In the genomic region with DNA sequence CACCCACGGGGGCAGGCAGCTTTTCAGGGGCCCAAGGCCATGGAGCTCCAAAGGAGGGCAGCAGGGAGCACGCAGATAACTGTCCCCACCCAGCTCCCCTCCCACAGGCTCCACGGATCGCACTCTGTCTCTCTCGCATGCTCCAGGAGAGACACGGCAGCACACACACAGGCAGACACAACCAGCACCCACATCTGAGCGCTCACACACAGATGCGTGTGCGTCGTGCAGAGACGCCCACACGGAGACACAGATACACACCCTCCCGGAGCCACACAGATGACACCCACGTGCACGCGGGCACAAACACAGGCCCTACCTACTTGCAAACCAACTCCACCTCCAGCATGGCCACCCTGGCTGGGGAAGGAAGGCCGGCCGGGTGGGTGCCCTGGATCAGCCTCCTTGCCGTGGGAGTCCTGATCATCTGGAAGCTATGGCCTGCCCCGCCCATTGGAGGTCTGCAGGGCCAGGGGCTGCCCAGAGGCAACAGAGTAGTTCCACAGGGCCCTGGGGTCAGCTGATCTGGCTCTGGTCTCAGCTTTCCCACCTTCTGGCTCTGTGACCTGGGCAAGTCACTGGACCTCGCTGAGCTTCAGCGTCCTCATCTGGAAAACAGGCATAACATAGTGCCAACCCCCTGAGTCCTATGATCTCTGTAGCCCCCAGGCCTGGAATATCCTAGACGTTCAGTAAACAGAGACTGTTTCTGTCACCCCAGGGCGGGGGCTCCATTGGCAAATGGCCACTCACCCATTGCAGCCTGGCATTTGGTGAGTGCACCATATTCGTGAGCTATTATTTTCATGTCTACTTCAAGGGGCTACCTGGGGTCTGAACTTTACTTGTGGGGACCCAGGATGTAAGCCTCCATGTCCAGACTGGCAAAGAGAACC, we compare ENCODE assay signal across 17 cellular contexts. TPM values are rescaled to one million over a fixed set of nuclear protein-coding genes. Genes with fewer than 3 reads are reported as not detected.
DNase-seq lines count a peak whose midpoint lies in the region; ATAC-seq and TF ChIP-seq lines count a peak whose summit lies in the region.
"Had no signal": no experiment of that assay in that cellular context is flagged by ENCODE, and none has a peak within 500 bp of the region (broad histone marks: within the 10 kb centered on the region; RNA-seq: fewer than 3 reads in every experiment).

No MANE protein-coding gene starts in this region.

- H3K4me1 ChIP-seq in GM23338 (ENCODE audit: insufficient read depth) (no peaks in the 10 kb centered on the region), colonic mucosa (no peaks in the 10 kb centered on the region), ascending aorta (no peaks in the 10 kb centered on the region)
- H3K4me1 ChIP-seq: BE2C had no signal

- CTCF ChIA-PET in WTC11 (lab: Charles Lee), result interaction anchor here (0.5 to 4.6 kb wide), 11 partner anchors 18 to 1864 kb away, joined by 3 to 32 read pairs (median 5); a partner anchor contains a TSS

- H3K27ac ChIP-seq in GM23338 (ENCODE audit: low read depth) (no peak overlapping the region), colonic mucosa (no peak overlapping the region), ascending aorta (no peak overlapping the region)

- no peak overlapping the region for H3K4me3 ChIP-seq in GM23338
- H3K4me3 ChIP-seq in colonic mucosa, result no peak overlapping the region
- no peak overlapping the region for H3K4me3 ChIP-seq in ascending aorta

- H3K36me3 ChIP-seq in GM23338 (ENCODE audit: insufficient read depth) (no peaks in the 10 kb centered on the region), colonic mucosa (no peaks in the 10 kb centered on the region), ascending aorta (no peaks in the 10 kb centered on the region)
- H3K36me3 ChIP-seq: BE2C had no signal

- no peaks in the 10 kb centered on the region for H3K79me2 ChIP-seq in GM23338 (replicated peaks; ENCODE audit: insufficient read depth)

- H4K20me1 ChIP-seq in GM23338 (replicated peaks; ENCODE audit: insufficient read depth), result no peaks in the 10 kb centered on the region

- POLR2A ChIA-PET in WTC11 (lab: Charles Lee), result interaction anchor here (1.4 kb wide), 1 partner anchor 10 kb away, joined by 3 read pairs; no protein-coding TSS in a partner anchor

- no peak overlapping the region for H3K4me3 Mint-ChIP-seq in GM23338
- H3K4me3 Mint-ChIP-seq in WTC11, result no peak overlapping the region
- H3K4me3 Mint-ChIP-seq in glutamatergic neuron (ENCODE audit: unreplicated experiment), result no peak overlapping the region
- H3K4me3 Mint-ChIP-seq: CD8-positive, alpha-beta T cell; HFFc6 had no signal

- DNase-seq in GM23338 (ENCODE audit: low spot score) (no peak), WTC11 (ENCODE audit: low spot score) (no peak), glutamatergic neuron (no peak), putamen (ENCODE audit: low spot score) (peak; percentile 57), colonic mucosa (no peak), ascending aorta (ENCODE audit: low spot score in 2 of 2) (no peak), NCI-H1048 (lab: John Stamatoyannopoulos, UW) (no peak)
- DNase-seq: BE2C; CD8-positive, alpha-beta T cell; DND-41; GF-D8; HFFc6; KG1; NCI-H1092 treated with DMSO at 0.1 percent for 48 hours; NCI-H1694 treated with DMSO at 0.1 percent for 48 hours; Right ventricle myocardium superior had no signal

- no peaks in the 10 kb centered on the region for H3K9me3 ChIP-seq in colonic mucosa
- no peaks in the 10 kb centered on the region for H3K9me3 ChIP-seq in ascending aorta
- H3K9me3 ChIP-seq: BE2C had no signal

- H3K4me1 Mint-ChIP-seq in GM23338 (peaks cover 32% of the 10 kb centered on the region), WTC11 (peaks cover 16% of the 10 kb centered on the region), glutamatergic neuron (ENCODE audit: low read depth, unreplicated experiment) (peaks cover 2% of the 10 kb centered on the region)

- intact Hi-C loops in colonic mucosa (cut with DNase I), result no loop called here
- intact Hi-C loops in ascending aorta (cut with DNase I), result no loop called here

- no peak overlapping the region for H2AFZ ChIP-seq in GM23338

- TF ChIP-seq CTCF in GM23338 (conservative IDR thresholded peaks at IDR 0.05; ENCODE audit: low read depth in 2 of 2), result peak; percentile 13 to 32; a peak in 1 of 4 replicates
- no peak for TF ChIP-seq CTCF in WTC11 (IDR thresholded peaks at IDR 0.05)
- no peak for TF ChIP-seq CTCF in glutamatergic neuron (IDR thresholded peaks at IDR 0.05; ENCODE audit: partially characterized antibody, unreplicated experiment)
- no peak for TF ChIP-seq CTCF in colonic mucosa (IDR thresholded peaks at IDR 0.05)
- TF ChIP-seq CTCF in ascending aorta (IDR thresholded peaks at IDR 0.05), result no peak

- H3K36me3 Mint-ChIP-seq in GM23338 (ENCODE audit: low read depth), result no peaks in the 10 kb centered on the region
- no peaks in the 10 kb centered on the region for H3K36me3 Mint-ChIP-seq in WTC11
- no peaks in the 10 kb centered on the region for H3K36me3 Mint-ChIP-seq in glutamatergic neuron (ENCODE audit: unreplicated experiment)
- H3K36me3 Mint-ChIP-seq: CD8-positive, alpha-beta T cell had no signal

- H3K9me3 Mint-ChIP-seq in GM23338 (no peaks in the 10 kb centered on the region), WTC11 (no peaks in the 10 kb centered on the region), glutamatergic neuron (ENCODE audit: unreplicated experiment) (no peaks in the 10 kb centered on the region)
- H3K9me3 Mint-ChIP-seq: CD8-positive, alpha-beta T cell; HFFc6 had no signal

- no peaks in the 10 kb centered on the region for H3K9me2 ChIP-seq in GM23338 (ENCODE audit: insufficient read depth)

- no peaks in the 10 kb centered on the region for H3F3A ChIP-seq in GM23338 (replicated peaks; ENCODE audit: low read depth)

- peaks cover 8% of the 10 kb centered on the region for H3K27me3 Mint-ChIP-seq in GM23338 (ENCODE audit: insufficient read depth, low read depth, poor library complexity)
- no peaks in the 10 kb centered on the region for H3K27me3 Mint-ChIP-seq in WTC11 (ENCODE audit: low read depth)
- H3K27me3 Mint-ChIP-seq in glutamatergic neuron (ENCODE audit: unreplicated experiment), result peaks cover 6% of the 10 kb centered on the region

- ATAC-seq in GM23338, result peak; percentile 39
- ATAC-seq in WTC11, result 0 out of 2 replicates have a peak, but pooled peaks have one; percentile 25
- ATAC-seq: CD8-positive, alpha-beta T cell; Panc1 had no signal

- H3K27ac Mint-ChIP-seq in GM23338, result no peak overlapping the region
- H3K27ac Mint-ChIP-seq in WTC11, result no peak overlapping the region
- H3K27ac Mint-ChIP-seq in glutamatergic neuron (ENCODE audit: unreplicated experiment), result peak overlapping the region; percentile 28
- H3K27ac Mint-ChIP-seq: CD8-positive, alpha-beta T cell; HFFc6 had no signal

- H3K9ac ChIP-seq in colonic mucosa (ENCODE audit: low read depth in 2 of 2, low read length in 2 of 2), result no peak overlapping the region

- H3K4me2 ChIP-seq in GM23338, result no peak overlapping the region

- H3K27me3 ChIP-seq in GM23338 (ENCODE audit: insufficient read depth) (no peaks in the 10 kb centered on the region), colonic mucosa (no peaks in the 10 kb centered on the region), ascending aorta (no peaks in the 10 kb centered on the region)
- H3K27me3 ChIP-seq: BE2C had no signal

TF ChIP-seq in GM23338, 12 proteins besides CTCF, POLR2A, EP300 and RAD21 (continues in another document):
- TF ChIP-seq ZNF114 (CRISPR knock-in tag; IDR thresholded peaks at IDR 0.05), result no peak
- TF ChIP-seq CREB1 (CRISPR knock-in tag; IDR thresholded peaks at IDR 0.05; ENCODE audit: low read depth), result no peak
- no peak for TF ChIP-seq EZH2phosphoT487 (IDR thresholded peaks at IDR 0.05; ENCODE audit: unreplicated experiment)
- TF ChIP-seq POLR2AphosphoS5 (IDR thresholded peaks at IDR 0.05; ENCODE audit: low read depth), result no peak
- TF ChIP-seq JUNB (IDR thresholded peaks at IDR 0.05; ENCODE audit: unreplicated experiment), result no peak
- no peak for TF ChIP-seq ZNF331 (CRISPR knock-in tag; IDR thresholded peaks at IDR 0.05; ENCODE audit: low read depth)
- no peak for TF ChIP-seq EZH2 (IDR thresholded peaks at IDR 0.05; ENCODE audit: low read depth, unreplicated experiment)

TF ChIP-seq in WTC11, 78 proteins besides CTCF, POLR2A, EP300 and RAD21 (continues in another document):
- no peak for TF ChIP-seq FOXP1 (CRISPR knock-in tag; IDR thresholded peaks at IDR 0.05; ENCODE audit: borderline replicate concordance)
- TF ChIP-seq RORB (CRISPR knock-in tag; IDR thresholded peaks at IDR 0.05), result no peak
- TF ChIP-seq NFYB (CRISPR knock-in tag; conservative IDR thresholded peaks at IDR 0.05; ENCODE audit: low read depth), result no peak
- no peak for TF ChIP-seq CREB1 (CRISPR knock-in tag; IDR thresholded peaks at IDR 0.05)
- no peak for TF ChIP-seq NFATC4 (CRISPR knock-in tag; IDR thresholded peaks at IDR 0.05)
- TF ChIP-seq, protein P1, sequence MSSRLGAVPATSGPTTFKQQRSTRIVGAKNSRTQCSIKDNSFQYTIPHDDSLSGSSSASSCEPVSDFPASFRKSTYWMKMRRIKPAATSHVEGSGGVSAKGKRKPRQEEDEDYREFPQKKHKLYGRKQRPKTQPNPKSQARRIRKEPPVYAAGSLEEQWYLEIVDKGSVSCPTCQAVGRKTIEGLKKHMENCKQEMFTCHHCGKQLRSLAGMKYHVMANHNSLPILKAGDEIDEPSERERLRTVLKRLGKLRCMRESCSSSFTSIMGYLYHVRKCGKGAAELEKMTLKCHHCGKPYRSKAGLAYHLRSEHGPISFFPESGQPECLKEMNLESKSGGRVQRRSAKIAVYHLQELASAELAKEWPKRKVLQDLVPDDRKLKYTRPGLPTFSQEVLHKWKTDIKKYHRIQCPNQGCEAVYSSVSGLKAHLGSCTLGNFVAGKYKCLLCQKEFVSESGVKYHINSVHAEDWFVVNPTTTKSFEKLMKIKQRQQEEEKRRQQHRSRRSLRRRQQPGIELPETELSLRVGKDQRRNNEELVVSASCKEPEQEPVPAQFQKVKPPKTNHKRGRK (CRISPR knock-in tag; IDR thresholded peaks at IDR 0.05; ENCODE audit: borderline replicate concordance), result no peak
- no peak for TF ChIP-seq ATF1 (CRISPR knock-in tag; IDR thresholded peaks at IDR 0.05)

RNA-seq across cellular contexts. Expression of a gene that starts 31.6 kb away (rescaled TPM):
- total RNA-seq in GM23338 (2014; rRNA removed; shearing (Covaris generic)), result 26.9 and 32.6 TPM in 2 replicates
- 14.6 and 15.8 TPM in 2 replicates for polyA plus RNA-seq in GM23338 (2016; fragmentation: Nextera tagmentation; extraction: Ambion mirVana)
- total RNA-seq in WTC11 (2021), result 22.5 to 24.9 TPM (median 24.7 TPM) in 3 replicates
- total RNA-seq in glutamatergic neuron (ENCODE audit: unreplicated experiment), result 19.0 TPM
- total RNA-seq in colonic mucosa, result 10 to 100 TPM; 16.1 to 19.9 TPM
- total RNA-seq in ascending aorta, result 51.4 TPM

RNA-seq across cellular contexts. Expression of a gene that starts 38.3 kb away (rescaled TPM):
- total RNA-seq in GM23338 (2014; rRNA removed; shearing (Covaris generic)), result 34.9 and 46.1 TPM in 2 replicates
- 46.8 and 52.2 TPM in 2 replicates for polyA plus RNA-seq in GM23338 (2016; fragmentation: Nextera tagmentation; extraction: Ambion mirVana)
- 52.6 to 54.6 TPM (median 54.6 TPM) in 3 replicates for total RNA-seq in WTC11 (2021)
- total RNA-seq in glutamatergic neuron (ENCODE audit: unreplicated experiment), result 199 TPM
- total RNA-seq in colonic mucosa, result 10 to 100 TPM; 43.1 to 48.6 TPM
- 98.2 TPM for total RNA-seq in ascending aorta

Comparison
In these comparisons a context has a peak if more than half of its experiments do, and no peak if none do; other contexts are left out.
1. CTCF ChIP-seq: peak in GM23338 (2 of 2); none in WTC11 (single experiment), glutamatergic neuron (single experiment), colonic mucosa (single experiment) and ascending aorta (0 of 3).